18 cellular contexts compared by ENCODE assay signal in the genomic region with DNA sequence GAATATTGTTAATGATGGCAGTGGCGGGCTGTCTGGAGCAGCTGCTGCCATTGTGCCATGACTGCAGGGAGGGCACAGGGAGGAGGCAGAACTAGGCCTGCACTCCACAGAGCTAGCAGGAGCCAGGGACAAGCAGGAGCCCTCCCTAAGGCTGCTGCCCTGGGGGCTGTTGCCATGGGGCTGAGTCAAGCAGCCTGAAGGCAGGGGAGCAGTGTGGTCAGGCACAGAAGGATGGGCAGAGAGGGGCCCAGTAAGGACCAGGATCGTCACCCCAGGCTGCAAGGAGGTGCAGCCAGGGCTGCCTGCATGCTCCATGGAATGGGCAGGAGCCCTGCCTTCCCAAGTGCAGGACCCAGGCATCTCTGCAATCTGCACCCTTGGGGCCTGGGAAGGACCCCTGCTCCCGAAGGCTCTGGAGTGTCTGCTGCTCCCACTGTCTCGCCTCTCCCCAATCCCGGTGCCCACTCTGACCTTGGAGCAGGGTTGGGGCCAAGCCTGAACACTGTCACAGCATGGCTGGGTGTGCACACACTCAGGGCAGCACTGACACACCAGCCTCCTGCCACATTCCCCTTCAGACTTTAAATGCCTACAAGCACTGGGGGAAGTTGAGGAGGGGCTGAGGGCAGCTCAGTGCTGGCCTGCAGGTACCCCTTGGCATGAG.
"Had no signal": no experiment of that assay in that cellular context is flagged by ENCODE, and none has a peak within 500 bp of the region (broad histone marks: within the 10 kb centered on the region; RNA-seq: fewer than 3 reads in every experiment).

No MANE protein-coding gene starts in this region.

- H3K9me3 ChIP-seq: body of pancreas, gastrocnemius medialis, ovary, prostate gland had no signal

- H3K4me3 ChIP-seq: body of pancreas, gastrocnemius medialis, hepatocyte, ovary, prostate gland had no signal

- ATAC-seq: activated CD4-positive, alpha-beta T cell treated with anti-CD3 and anti-CD28 coated beads for 36 hours; body of pancreas; gastrocnemius medialis; left colon had no signal

- H3K36me3 ChIP-seq: gastrocnemius medialis, ovary, prostate gland had no signal

- H3K27me3 ChIP-seq: body of pancreas, gastrocnemius medialis, hepatocyte, ovary had no signal

- H3K27ac ChIP-seq: body of pancreas, gastrocnemius medialis, hepatocyte, ovary, prostate gland had no signal

- H3K4me1 ChIP-seq: body of pancreas, gastrocnemius medialis, prostate gland had no signal

- DNase-seq: activated CD4-positive, alpha-beta T cell treated with anti-CD3 and anti-CD28 coated beads for 36 hours; activated CD4-positive, CD25-positive, alpha-beta regulatory T cell; activated effector memory CD4-positive, alpha-beta T cell treated with Interleukin-2 at 50 U/mL for 16 hours; activated naive CD4-positive, alpha-beta T cell treated with Interleukin-2 at 50 U/mL for 16 hours; activated T-cell treated with anti-CD3 and anti-CD28 coated beads for 4 hours; anterior cingulate cortex; body of pancreas; dermis blood vessel endothelial cell; effector CD4-positive, alpha-beta T cell; gastrocnemius medialis; left colon; mesendoderm; ovary; retina; stimulated activated naive CD4-positive, alpha-beta T cell treated with Interleukin-2 at 50 U/mL for 16 hours; T-cell had no signal
